2 cellular contexts compared by ENCODE assay signal in genomic region chr17:36807496-36808180, GRCh38.
TF ChIP-seq lines count a peak whose summit lies in the region.

No MANE protein-coding gene starts in this region.

TF ChIP-seq in SK-N-SH, 30 proteins besides CTCF, POLR2A, EP300 and RAD21:
- TF ChIP-seq REST (IDR thresholded peaks at IDR 0.05; ENCODE audit: low read depth, low read length), result no peak
- TF ChIP-seq TAF1 (IDR thresholded peaks at IDR 0.05; ENCODE audit: borderline replicate concordance, low read depth, low read length), result no peak
- TF ChIP-seq SIN3A (IDR thresholded peaks at IDR 0.05; ENCODE audit: borderline replicate concordance, low read depth, low read length), result no peak
- TF ChIP-seq GABPA (IDR thresholded peaks at IDR 0.05; ENCODE audit: low read depth), result no peak
- no peak for TF ChIP-seq YY1 (IDR thresholded peaks at IDR 0.05; ENCODE audit: low read depth)
- no peak for TF ChIP-seq RXRA (IDR thresholded peaks at IDR 0.05; ENCODE audit: borderline replicate concordance, low read depth)
- TF ChIP-seq NFIC (IDR thresholded peaks at IDR 0.05; ENCODE audit: borderline replicate concordance), result no peak
- TF ChIP-seq MXI1 (IDR thresholded peaks at IDR 0.05; ENCODE audit: low read depth, low read length), result no peak

TF ChIP-seq in SK-N-SH treated with all-trans-retinoic acid at 6 μM for 48 hours, 23 proteins besides CTCF, POLR2A, EP300 and RAD21 (continued from another document):
- TF ChIP-seq ZNF565 (CRISPR knock-in tag; conservative IDR thresholded peaks at IDR 0.05; ENCODE audit: low read depth), result no peak
- no peak for TF ChIP-seq CSDC2 (CRISPR knock-in tag; IDR thresholded peaks at IDR 0.05)
TF ChIP-seq in SK-N-SH treated with all-trans-retinoic acid at 6 μM for 48 hours: peak in this region for 0.
